ENCODE assay signal across 9 cellular contexts in the genomic region with DNA sequence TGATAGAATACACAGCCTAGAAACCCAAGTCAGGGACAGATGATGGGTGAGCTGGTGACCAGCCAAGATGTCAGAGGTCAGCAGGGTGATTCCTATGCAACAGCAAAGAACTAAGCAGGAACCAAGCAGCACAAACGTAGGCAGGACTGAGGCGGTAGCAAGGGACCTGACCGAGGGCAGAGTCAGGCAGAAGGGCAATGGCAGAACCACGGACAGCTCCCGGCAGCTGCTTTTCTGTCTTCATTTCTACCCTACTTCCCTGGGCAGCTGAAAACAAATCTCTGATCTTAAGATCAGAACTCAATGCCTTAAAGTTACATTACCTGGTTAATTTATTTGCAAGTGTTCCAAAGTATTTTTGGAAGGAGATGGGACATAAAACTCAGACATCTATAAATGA.
A peak's percentile ranks its signal among the peaks of the same experiment; 100 is the strongest.
DNase-seq lines count a peak whose midpoint lies in the region; ATAC-seq and TF ChIP-seq lines count a peak whose summit lies in the region.
"Had no signal": no experiment of that assay in that cellular context is flagged by ENCODE, and none has a peak within 500 bp of the region (broad histone marks: within the 10 kb centered on the region; RNA-seq: fewer than 3 reads in every experiment).

No MANE protein-coding gene starts in this region.

- intact Hi-C loops in thyroid gland (cut with DNase I), result no loop called here

- DNase-seq in activated naive CD4-positive, alpha-beta T cell treated with anti-CD3 and anti-CD28 coated beads, Interleukin-2, amount 10 ng/mL, durations not matched to agents 7 days and 5 days, result peak; percentile 41
- DNase-seq in activated naive CD4-positive, alpha-beta T cell (lab: John Stamatoyannopoulos, UW), result no peak
- DNase-seq in SJCRH30 (peak; percentile 43 to 62), fibroblast of lung (ENCODE audit: low read depth in 2 of 2) (peak; percentile 24 to 33), thyroid gland (peak; percentile 3 to 10), GM13977 (ENCODE audit: low spot score) (no peak), immature natural killer cell (no peak)
- DNase-seq: BE2C had no signal

- H3K4me1 ChIP-seq in SJCRH30 (no peaks in the 10 kb centered on the region), fibroblast of lung (ENCODE audit: control insufficient read depth, extremely low read depth, insufficient read depth, low read length) (no peaks in the 10 kb centered on the region), thyroid gland (no peaks in the 10 kb centered on the region)
- H3K4me1 ChIP-seq: BE2C had no signal

- H3K9me3 ChIP-seq in SJCRH30 (replicated peaks) (no peaks in the 10 kb centered on the region), fibroblast of lung (ENCODE audit: control insufficient read depth, insufficient read depth, low read depth, low read length) (no peaks in the 10 kb centered on the region), thyroid gland (no peaks in the 10 kb centered on the region)
- H3K9me3 ChIP-seq: BE2C had no signal

- TF ChIP-seq CTCF in fibroblast of lung (conservative IDR thresholded peaks at IDR 0.05 in 1 of 2, IDR thresholded peaks at IDR 0.05 in 1 of 2; ENCODE audit: low read depth in 1 of 2, low read length in 2 of 2), result no peak
- no peak for TF ChIP-seq CTCF in thyroid gland (IDR thresholded peaks at IDR 0.05)
- no peak for TF ChIP-seq CTCF in GM13977 (IDR thresholded peaks at IDR 0.05; ENCODE audit: extremely low read depth, insufficient read depth, missing control alignments)

- WGBS in thyroid gland, 2 donors, result 5 to 9% methylated on average over 5 of the region's 5 CpGs

- no peak for ATAC-seq in HG02870 (IDR thresholded peaks at IDR 0.05; ENCODE audit: unreplicated experiment)

- H3K4me3 Mint-ChIP-seq in activated naive CD4-positive, alpha-beta T cell treated with anti-CD3 and anti-CD28 coated beads, Interleukin-2, amount 10 ng/mL, durations not matched to agents 7 days and 5 days, result no peak overlapping the region
- H3K4me3 Mint-ChIP-seq in immature natural killer cell, result no peak overlapping the region

- in situ Hi-C loops in GM13977 (cut with MboI; ENCODE audit: low pct_unique_long_range_greater_than_20kb, low sequenced_read_pairs, unreplicated experiment), result no loop called here

- no peak overlapping the region for H3K9ac ChIP-seq in fibroblast of lung (ENCODE audit: insufficient read depth, low read length)

- TF ChIP-seq POLR2A in thyroid gland (IDR thresholded peaks at IDR 0.05), result no peak

- H3K4me3 ChIP-seq in SJCRH30 (no peak overlapping the region), fibroblast of lung (replicated peaks in 1 of 4; ENCODE audit: control extremely low read depth in 1 of 4, insufficient read depth in 1 of 4, low read depth in 3 of 4, low read length in 4 of 4) (no peak overlapping the region), thyroid gland (replicated peaks in 1 of 3) (no peak overlapping the region)

- H3K36me3 Mint-ChIP-seq in activated naive CD4-positive, alpha-beta T cell treated with anti-CD3 and anti-CD28 coated beads, Interleukin-2, amount 10 ng/mL, durations not matched to agents 7 days and 5 days, result no peaks in the 10 kb centered on the region
- peaks cover 3 to 21% (median 6%) of the 10 kb centered on the region in 3 donors for H3K36me3 Mint-ChIP-seq in immature natural killer cell

- no peaks in the 10 kb centered on the region for H3K4me1 Mint-ChIP-seq in activated naive CD4-positive, alpha-beta T cell treated with anti-CD3 and anti-CD28 coated beads, Interleukin-2, amount 10 ng/mL, durations not matched to agents 7 days and 5 days
- no peaks in the 10 kb centered on the region for H3K4me1 Mint-ChIP-seq in immature natural killer cell

- CTCF ChIA-PET in activated naive CD4-positive, alpha-beta T cell treated with anti-CD3 and anti-CD28 coated beads, Interleukin-2, amount 10 ng/mL, durations not matched to agents 7 days and 5 days (lab: Charles Lee), result no interaction called here

- H3K27ac Mint-ChIP-seq in activated naive CD4-positive, alpha-beta T cell treated with anti-CD3 and anti-CD28 coated beads, Interleukin-2, amount 10 ng/mL, durations not matched to agents 7 days and 5 days, result no peak overlapping the region
- no peak overlapping the region for H3K27ac Mint-ChIP-seq in immature natural killer cell

- H3K27me3 Mint-ChIP-seq in activated naive CD4-positive, alpha-beta T cell treated with anti-CD3 and anti-CD28 coated beads, Interleukin-2, amount 10 ng/mL, durations not matched to agents 7 days and 5 days, result no peaks in the 10 kb centered on the region
- peaks cover 0 to 2% (median 0%) of the 10 kb centered on the region in 3 donors for H3K27me3 Mint-ChIP-seq in immature natural killer cell (ENCODE audit: low read depth in 3 of 3)

- H4K20me1 ChIP-seq in fibroblast of lung (ENCODE audit: control insufficient read depth, extremely low read depth, insufficient read depth, low read length), result no peaks in the 10 kb centered on the region

- H2AFZ ChIP-seq in fibroblast of lung (ENCODE audit: low read length), result no peak overlapping the region

- H3K27ac ChIP-seq in SJCRH30, result no peak overlapping the region
- H3K27ac ChIP-seq in fibroblast of lung (ENCODE audit: insufficient read depth, low read length), result no peak overlapping the region
- H3K27ac ChIP-seq in thyroid gland, result no peak overlapping the region

- H3K79me2 ChIP-seq in fibroblast of lung (ENCODE audit: control insufficient read depth, insufficient read depth, low read length), result no peaks in the 10 kb centered on the region

- H3K4me2 ChIP-seq in fibroblast of lung (ENCODE audit: extremely low read depth, insufficient read depth, low read length), result no peak overlapping the region

- H3K27me3 ChIP-seq in SJCRH30 (no peaks in the 10 kb centered on the region), fibroblast of lung (ENCODE audit: control insufficient read depth, insufficient read depth, low read length) (no peaks in the 10 kb centered on the region), thyroid gland (no peaks in the 10 kb centered on the region)
- H3K27me3 ChIP-seq: BE2C had no signal

- no peaks in the 10 kb centered on the region for H3K36me3 ChIP-seq in SJCRH30
- H3K36me3 ChIP-seq in fibroblast of lung (ENCODE audit: control insufficient read depth, insufficient read depth, low read length), result no peaks in the 10 kb centered on the region
- no peaks in the 10 kb centered on the region for H3K36me3 ChIP-seq in thyroid gland
- H3K36me3 ChIP-seq: BE2C had no signal

- H3K9me3 Mint-ChIP-seq in activated naive CD4-positive, alpha-beta T cell treated with anti-CD3 and anti-CD28 coated beads, Interleukin-2, amount 10 ng/mL, durations not matched to agents 7 days and 5 days, result no peaks in the 10 kb centered on the region
- H3K9me3 Mint-ChIP-seq in immature natural killer cell, result peaks cover 0 to 14% (median 9%) of the 10 kb centered on the region in 6 donors

Comparison
In these comparisons a context has a peak if more than half of its experiments do, and no peak if none do; other contexts are left out.
1. DNase-seq: peak in activated naive CD4-positive, alpha-beta T cell treated with anti-CD3 and anti-CD28 coated beads, Interleukin-2, amount 10 ng/mL, durations not matched to agents 7 days and 5 days (single experiment), SJCRH30 (2 of 2), fibroblast of lung (2 of 2) and thyroid gland (2 of 2); none in activated naive CD4-positive, alpha-beta T cell (0 of 4), GM13977 (single experiment) and immature natural killer cell (0 of 3).